ENCODE assay signal across 14 cellular contexts in genomic region chr15:85031086-85031943, GRCh38. TPM values are rescaled to one million over a fixed set of nuclear protein-coding genes. Genes with fewer than 3 reads are reported as not detected.
DNase-seq lines count a peak whose midpoint lies in the region; ATAC-seq, FAIRE-seq and TF ChIP-seq lines count a peak whose summit lies in the region.
"Had no signal": no experiment of that assay in that cellular context is flagged by ENCODE, and none has a peak within 500 bp of the region (broad histone marks: within the 10 kb centered on the region; RNA-seq: fewer than 3 reads in every experiment).

No MANE protein-coding gene starts in this region.

- H3K27ac Mint-ChIP-seq in T-helper 17 cell, result peak overlapping the region; percentile 83

- H3K4me3 Mint-ChIP-seq in activated T-cell treated with anti-CD3 and anti-CD28 coated beads, Interleukin-2, amount 50 U/mL, for 4 hours, result no peak overlapping the region
- H3K4me3 Mint-ChIP-seq in T-helper 17 cell, result peak overlapping the region; percentile 69

- WGBS in hepatocyte (ENCODE audit: low lambda C conversion rate, missing lambda C conversion rate), result 78% methylated on average over 6 of the region's 6 CpGs
- 19 to 61% (median 35%) methylated on average over 6 of the region's 6 CpGs for WGBS in small intestine, 3 donors

- H3K4me2 ChIP-seq in hepatocyte, result peak overlapping the region; percentile 48

- H3K4me1 Mint-ChIP-seq in activated T-cell treated with anti-CD3 and anti-CD28 coated beads, Interleukin-2, amount 50 U/mL, for 4 hours (ENCODE audit: low read depth), result peaks cover 53% of the 10 kb centered on the region
- H3K4me1 Mint-ChIP-seq in T-helper 17 cell, result peaks cover 51% of the 10 kb centered on the region

- H3K4me1 ChIP-seq in hepatocyte (ENCODE audit: insufficient read depth) (peaks cover 70% of the 10 kb centered on the region), small intestine (ENCODE audit: control insufficient read depth in 2 of 2, insufficient read depth in 1 of 2, low read depth in 1 of 2, low read length in 1 of 2) (peaks cover 15 to 30% of the 10 kb centered on the region in 2 donors)
- H3K4me1 ChIP-seq: SJCRH30 had no signal

- H3K27me3 Mint-ChIP-seq in activated T-cell treated with anti-CD3 and anti-CD28 coated beads, Interleukin-2, amount 50 U/mL, for 4 hours (ENCODE audit: low read depth), result no peaks in the 10 kb centered on the region
- H3K27me3 Mint-ChIP-seq in T-helper 17 cell, result no peaks in the 10 kb centered on the region

- FAIRE-seq in small intestine (lab: Jason Lieb, UNC), result no peak
- FAIRE-seq: A204.1, frontal cortex had no signal

- peak; percentile 27 for ATAC-seq in activated T-cell treated with anti-CD3 and anti-CD28 coated beads, Interleukin-2, amount 50 U/mL, for 4 hours
- ATAC-seq in T-helper 17 cell (peak; percentile 49), esophagus mucosa (no peak)
- ATAC-seq: sciatic nerve had no signal

- H3K36me3 ChIP-seq in hepatocyte (replicated peaks; ENCODE audit: insufficient read depth, low read depth), result no peaks in the 10 kb centered on the region
- no peaks in the 10 kb centered on the region for H3K36me3 ChIP-seq in small intestine (ENCODE audit: control insufficient read depth in 2 of 2, insufficient read depth in 2 of 2, low read length in 2 of 2)

- H3K9me3 Mint-ChIP-seq in activated T-cell treated with anti-CD3 and anti-CD28 coated beads, Interleukin-2, amount 50 U/mL, for 4 hours, result no peaks in the 10 kb centered on the region

- no peaks in the 10 kb centered on the region for H3K9me2 ChIP-seq in hepatocyte (replicated peaks; ENCODE audit: insufficient read depth)

- H3K27me3 ChIP-seq in hepatocyte (no peaks in the 10 kb centered on the region), small intestine (ENCODE audit: control insufficient read depth in 2 of 2, insufficient read depth in 2 of 2, low read length in 2 of 2) (no peaks in the 10 kb centered on the region)
- H3K27me3 ChIP-seq: SJCRH30 had no signal

- peak overlapping the region; percentile 85 for H3K27ac ChIP-seq in hepatocyte
- peak overlapping the region; percentile 15 to 61 for H3K27ac ChIP-seq in small intestine (ENCODE audit: low read depth in 1 of 2, low read length in 1 of 2)
- H3K27ac ChIP-seq: SJCRH30 had no signal

- H3K9me3 ChIP-seq in T-helper 17 cell (ENCODE audit: control insufficient read depth, low read length, poor library complexity, severe bottlenecking) (no peaks in the 10 kb centered on the region), hepatocyte (ENCODE audit: low read depth) (no peaks in the 10 kb centered on the region), small intestine (ENCODE audit: control insufficient read depth, low read depth) (no peaks in the 10 kb centered on the region)
- H3K9me3 ChIP-seq: SJCRH30 had no signal

- no peak for TF ChIP-seq CTCF in hepatocyte (IDR thresholded peaks at IDR 0.05; ENCODE audit: poor library complexity)

- no peaks in the 10 kb centered on the region for H4K20me1 ChIP-seq in hepatocyte (ENCODE audit: insufficient read depth, poor library complexity, severe bottlenecking)

- H3K4me3 ChIP-seq in hepatocyte (no peak overlapping the region), small intestine (ENCODE audit: low read depth in 1 of 2, low read length in 2 of 2) (no peak overlapping the region)
- H3K4me3 ChIP-seq: SJCRH30 had no signal

- DNase-seq in activated T-cell treated with anti-CD3 and anti-CD28 coated beads, Interleukin-2, amount 50 U/mL, for 4 hours, result no peak
- DNase-seq in activated T-cell treated with anti-CD3 and anti-CD28 coated beads for 4 hours (no peak), T-helper 17 cell (no peak), hepatocyte (ENCODE audit: low spot score) (no peak), small intestine (no peak), dedifferentiated amniotic fluid mesenchymal stem cell (ENCODE audit: extremely low spot score) (no peak)
- no peak for DNase-seq in stimulated activated CD4-positive, alpha-beta T cell treated with anti-CD3 and anti-CD28 coated beads, Interleukin-4, amount 100 ng/mL, for 4 hours
- DNase-seq: activated CD8-positive, alpha-beta memory T cell treated with anti-CD3 and anti-CD28 coated beads, Interleukin-2, amount 50 U/mL, for 48 hours; effector CD8-positive, alpha-beta T cell; SJCRH30 had no signal

- H3K79me2 ChIP-seq in hepatocyte, result peaks cover 80% of the 10 kb centered on the region

- H2AFZ ChIP-seq in hepatocyte, result no peak overlapping the region

- no peaks in the 10 kb centered on the region for H3K36me3 Mint-ChIP-seq in activated T-cell treated with anti-CD3 and anti-CD28 coated beads, Interleukin-2, amount 50 U/mL, for 4 hours (ENCODE audit: insufficient read depth)
- H3K36me3 Mint-ChIP-seq in T-helper 17 cell (ENCODE audit: low read depth), result no peaks in the 10 kb centered on the region

RNA-seq across cellular contexts. Expression of gene PDE8A, which starts 49.7 kb away (rescaled TPM):
- total RNA-seq in activated T-cell treated with anti-CD3 and anti-CD28 coated beads, Interleukin-2, amount 50 U/mL, for 4 hours, result 10 to 100 TPM; 16.9 to 17.9 (median 17.8) TPM
- 10 to 100 TPM; 40.7 to 44.2 TPM for total RNA-seq in T-helper 17 cell
- total RNA-seq in hepatocyte, result 25.6 and 26.0 TPM in 2 replicates
- 15.3 and 24.0 TPM in 2 replicates for polyA plus RNA-seq in hepatocyte
- 10 to 100 TPM; 18.4 to 30.9 (median 22.8) TPM for polyA plus RNA-seq in small intestine
- 12.4 TPM for total RNA-seq in esophagus mucosa
